Comparison of ENCODE assay signal across 8 cellular contexts in the genomic region with DNA sequence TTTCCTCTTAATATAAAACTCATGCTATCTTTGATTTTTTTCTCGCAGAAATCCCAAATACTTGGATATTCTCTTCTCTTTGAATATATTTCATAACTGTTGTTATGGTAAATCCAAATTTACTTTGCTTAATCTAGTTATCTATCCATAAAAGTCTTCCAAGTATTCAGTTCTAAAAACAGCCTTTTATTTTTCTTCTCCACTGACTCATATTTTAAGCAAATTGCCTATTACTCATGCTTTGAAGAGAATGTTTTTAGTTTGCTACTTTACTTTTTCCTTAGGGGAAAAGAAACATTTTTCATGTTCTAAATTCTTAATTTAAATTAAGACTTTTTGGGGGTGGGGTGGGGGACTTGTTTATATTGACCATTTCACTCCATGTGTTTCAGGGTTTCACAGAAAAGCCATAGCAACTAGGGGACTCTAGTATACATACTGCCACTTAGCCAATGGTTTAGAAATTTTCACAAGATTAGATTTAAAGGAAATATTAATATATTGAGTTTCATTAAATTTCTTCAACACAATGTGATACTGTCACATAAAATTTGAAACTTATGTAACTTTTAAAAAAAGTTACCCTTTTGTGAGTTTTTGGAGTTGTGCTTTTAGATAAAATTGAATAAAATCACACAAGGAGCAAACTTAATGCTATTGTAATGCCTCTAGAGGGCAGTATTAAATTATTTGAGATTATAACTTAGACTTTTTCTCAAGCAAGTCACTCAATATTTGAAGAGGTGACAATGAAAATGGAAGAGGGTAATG.
A peak's percentile ranks its signal among the peaks of the same experiment; 100 is the strongest.
DNase-seq lines count a peak whose midpoint lies in the region; ATAC-seq and TF ChIP-seq lines count a peak whose summit lies in the region.

No MANE protein-coding gene starts in this region.

- H3K4me1 ChIP-seq in CD4-positive, alpha-beta memory T cell (ENCODE audit: insufficient read depth, low read length): no peaks in the 10 kb centered on the region

- H3K27ac Mint-ChIP-seq in activated CD8-positive, alpha-beta T cell treated with anti-CD3 and anti-CD28 coated beads for 36 hours: no peak overlapping the region
- H3K27ac Mint-ChIP-seq in activated CD8-positive, alpha-beta T cell treated with anti-CD3 and anti-CD28 coated beads, Interleukin-2, amount 10 ng/mL, durations not matched to agents 7 days and 5 days: no peak overlapping the region
- no peak overlapping the region for H3K27ac Mint-ChIP-seq in CD4-positive, alpha-beta memory T cell

- no peaks in the 10 kb centered on the region for H3K36me3 Mint-ChIP-seq in activated CD8-positive, alpha-beta T cell treated with anti-CD3 and anti-CD28 coated beads for 36 hours (ENCODE audit: low read depth)
- no peaks in the 10 kb centered on the region for H3K36me3 Mint-ChIP-seq in activated CD8-positive, alpha-beta T cell treated with anti-CD3 and anti-CD28 coated beads, Interleukin-2, amount 10 ng/mL, durations not matched to agents 7 days and 5 days (ENCODE audit: low read depth)
- no peaks in the 10 kb centered on the region for H3K36me3 Mint-ChIP-seq in CD4-positive, alpha-beta memory T cell

- no peaks in the 10 kb centered on the region for H3K36me3 ChIP-seq in CD4-positive, alpha-beta memory T cell (ENCODE audit: insufficient read depth, low read length)

- no peaks in the 10 kb centered on the region for H3K9me3 Mint-ChIP-seq in activated CD8-positive, alpha-beta T cell treated with anti-CD3 and anti-CD28 coated beads for 36 hours
- H3K9me3 Mint-ChIP-seq in activated CD8-positive, alpha-beta T cell treated with anti-CD3 and anti-CD28 coated beads, Interleukin-2, amount 10 ng/mL, durations not matched to agents 7 days and 5 days (ENCODE audit: insufficient read depth): no peaks in the 10 kb centered on the region
- H3K9me3 Mint-ChIP-seq in CD4-positive, alpha-beta memory T cell: peaks cover 0 to 2% (median 0%) of the 10 kb centered on the region in 8 donors

- no peak overlapping the region for H3K4me3 ChIP-seq in astrocyte of the cerebellum (ENCODE audit: low read depth, low read length)
- H3K4me3 ChIP-seq in CD4-positive, alpha-beta memory T cell (ENCODE audit: low read length in 2 of 2): no peak overlapping the region

- CTCF ChIA-PET in activated CD8-positive, alpha-beta T cell treated with anti-CD3 and anti-CD28 coated beads for 36 hours (lab: Charles Lee): interaction anchor here (1.0 to 1.6 kb wide), 7 partner anchors 8 to 430 kb away, joined by 3 to 5 read pairs (median 3); no protein-coding TSS in a partner anchor
- CTCF ChIA-PET in activated CD8-positive, alpha-beta T cell treated with anti-CD3 and anti-CD28 coated beads, Interleukin-2, amount 10 ng/mL, durations not matched to agents 7 days and 5 days (lab: Charles Lee): interaction anchor here (0.7 to 2.0 kb wide), 3 partner anchors 10 to 430 kb away, joined by 3 to 9 read pairs (median 3); no protein-coding TSS in a partner anchor
- CTCF ChIA-PET in CD4-positive, alpha-beta memory T cell (lab: Charles Lee; ENCODE audit: partially characterized antibody): no interaction called here

- H3K27ac ChIP-seq in CD4-positive, alpha-beta memory T cell (ENCODE audit: low read depth, low read length): no peak overlapping the region

- H3K27me3 ChIP-seq in CD4-positive, alpha-beta memory T cell (ENCODE audit: insufficient read depth, low read length): no peaks in the 10 kb centered on the region

- no peak overlapping the region for H3K4me3 Mint-ChIP-seq in activated CD8-positive, alpha-beta T cell treated with anti-CD3 and anti-CD28 coated beads for 36 hours
- no peak overlapping the region for H3K4me3 Mint-ChIP-seq in activated CD8-positive, alpha-beta T cell treated with anti-CD3 and anti-CD28 coated beads, Interleukin-2, amount 10 ng/mL, durations not matched to agents 7 days and 5 days
- H3K4me3 Mint-ChIP-seq in CD4-positive, alpha-beta memory T cell: no peak overlapping the region

- no peaks in the 10 kb centered on the region for H3K9me3 ChIP-seq in CD4-positive, alpha-beta memory T cell (ENCODE audit: control insufficient read depth in 1 of 2, low read length in 2 of 2)

- intact Hi-C loops in activated CD8-positive, alpha-beta T cell treated with anti-CD3 and anti-CD28 coated beads for 36 hours (cut with micrococcal nuclease): no loop called here
- intact Hi-C loops in CD4-positive, alpha-beta memory T cell (cut with micrococcal nuclease): loop anchor here (10.0 kb wide), 1 partner anchor 1986 kb away; no protein-coding TSS in a partner anchor
- intact Hi-C loops in Right ventricle myocardium inferior (cut with DNase I): no loop called here

- H3K27me3 Mint-ChIP-seq in activated CD8-positive, alpha-beta T cell treated with anti-CD3 and anti-CD28 coated beads for 36 hours: no peaks in the 10 kb centered on the region
- no peaks in the 10 kb centered on the region for H3K27me3 Mint-ChIP-seq in activated CD8-positive, alpha-beta T cell treated with anti-CD3 and anti-CD28 coated beads, Interleukin-2, amount 10 ng/mL, durations not matched to agents 7 days and 5 days (ENCODE audit: low read depth)
- no peaks in the 10 kb centered on the region for H3K27me3 Mint-ChIP-seq in CD4-positive, alpha-beta memory T cell

- in situ Hi-C loops in astrocyte of the cerebellum (cut with HindIII; ENCODE audit: low sequenced_read_pairs): no loop called here

- TF ChIP-seq CTCF in activated CD8-positive, alpha-beta T cell treated with anti-CD3 and anti-CD28 coated beads for 36 hours (IDR thresholded peaks at IDR 0.05): peak; percentile 57
- peak; percentile 19 for TF ChIP-seq CTCF in astrocyte of the cerebellum (IDR thresholded peaks at IDR 0.05; ENCODE audit: low read depth, low read length, missing control alignments)

- DNase-seq in activated CD8-positive, alpha-beta T cell treated with anti-CD3 and anti-CD28 coated beads for 36 hours: no peak
- DNase-seq in activated CD8-positive, alpha-beta T cell treated with anti-CD3 and anti-CD28 coated beads, Interleukin-2, amount 10 ng/mL, durations not matched to agents 7 days and 5 days: no peak
- DNase-seq in NAMALWA (ENCODE audit: low spot score): peak; percentile 53
- DNase-seq in astrocyte of the cerebellum (ENCODE audit: low read depth): peak; percentile 6
- peak; percentile 3 for DNase-seq in midbrain (lab: John Stamatoyannopoulos, UW)
- no peak for DNase-seq in CD4-positive, alpha-beta memory T cell
- DNase-seq in Right ventricle myocardium inferior (ENCODE audit: missing footprints): no peak

- ATAC-seq in activated CD8-positive, alpha-beta T cell treated with anti-CD3 and anti-CD28 coated beads for 36 hours: no peak
- no peak for ATAC-seq in activated CD8-positive, alpha-beta T cell treated with anti-CD3 and anti-CD28 coated beads, Interleukin-2, amount 10 ng/mL, durations not matched to agents 7 days and 5 days
- ATAC-seq in Right ventricle myocardium inferior (no peak), GM19455 (IDR thresholded peaks at IDR 0.05; ENCODE audit: unreplicated experiment) (no peak)

- POLR2A ChIA-PET in activated CD8-positive, alpha-beta T cell treated with anti-CD3 and anti-CD28 coated beads for 36 hours (lab: Charles Lee): no interaction called here
- POLR2A ChIA-PET in activated CD8-positive, alpha-beta T cell treated with anti-CD3 and anti-CD28 coated beads, Interleukin-2, amount 10 ng/mL, durations not matched to agents 7 days and 5 days (lab: Charles Lee): no interaction called here
- POLR2A ChIA-PET in CD4-positive, alpha-beta memory T cell (lab: Charles Lee; ENCODE audit: partially characterized antibody): no interaction called here

- H3K4me1 Mint-ChIP-seq in activated CD8-positive, alpha-beta T cell treated with anti-CD3 and anti-CD28 coated beads for 36 hours (ENCODE audit: low read depth): no peaks in the 10 kb centered on the region
- H3K4me1 Mint-ChIP-seq in activated CD8-positive, alpha-beta T cell treated with anti-CD3 and anti-CD28 coated beads, Interleukin-2, amount 10 ng/mL, durations not matched to agents 7 days and 5 days (ENCODE audit: low read depth): no peaks in the 10 kb centered on the region
- no peaks in the 10 kb centered on the region for H3K4me1 Mint-ChIP-seq in CD4-positive, alpha-beta memory T cell

Comparison
In these comparisons a context has a peak if more than half of its experiments do, and no peak if none do; other contexts are left out.
1. DNase-seq: peak in NAMALWA (single experiment), astrocyte of the cerebellum (single experiment) and midbrain (single experiment); none in activated CD8-positive, alpha-beta T cell treated with anti-CD3 and anti-CD28 coated beads for 36 hours (single experiment), activated CD8-positive, alpha-beta T cell treated with anti-CD3 and anti-CD28 coated beads, Interleukin-2, amount 10 ng/mL, durations not matched to agents 7 days and 5 days (single experiment), CD4-positive, alpha-beta memory T cell (0 of 5) and Right ventricle myocardium inferior (single experiment).